ENCODE assay signal across 19 cellular contexts in the genomic region with DNA sequence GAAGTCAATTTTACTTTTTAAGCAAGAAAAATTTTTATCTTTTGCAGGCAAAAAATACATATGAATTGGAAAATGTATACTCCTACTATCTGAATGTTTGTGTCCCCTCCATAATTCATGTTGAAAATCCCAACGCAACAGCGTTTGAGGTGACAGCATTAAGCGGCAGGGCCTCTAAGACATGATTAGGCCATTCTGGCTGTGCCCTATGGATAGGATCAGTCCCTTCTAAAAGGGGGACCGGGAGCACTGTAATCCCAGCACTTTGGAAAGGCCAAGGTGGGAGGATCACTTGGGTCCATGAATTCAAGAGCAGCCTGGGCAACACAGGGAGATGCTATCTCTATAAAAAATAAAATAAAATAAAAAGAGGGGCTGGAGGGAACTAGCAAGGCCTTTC. TPM values are rescaled to one million over a fixed set of nuclear protein-coding genes. Genes with fewer than 3 reads are reported as not detected.
A peak's percentile ranks its signal among the peaks of the same experiment; 100 is the strongest.
DNase-seq lines count a peak whose midpoint lies in the region; ATAC-seq, FAIRE-seq and TF ChIP-seq lines count a peak whose summit lies in the region.
"Had no signal": no experiment of that assay in that cellular context is flagged by ENCODE, and none has a peak within 500 bp of the region (broad histone marks: within the 10 kb centered on the region; RNA-seq: fewer than 3 reads in every experiment).

No MANE protein-coding gene starts in this region.

- H3K36me3 ChIP-seq in K562 (ENCODE audit: control insufficient read depth, insufficient read depth, low read length) (peaks cover 2% of the 10 kb centered on the region; the same call in 1 of the 3 replicates), neutrophil (no peaks in the 10 kb centered on the region), right lobe of liver (no peaks in the 10 kb centered on the region)

- no peak for TF ChIP-seq POLR2A in K562 (conservative IDR thresholded peaks at IDR 0.05)
- TF ChIP-seq POLR2A in right lobe of liver (IDR thresholded peaks at IDR 0.05) = no peak

- no peak for TF ChIP-seq RAD21 in K562 (CRISPR knock-in tag; conservative IDR thresholded peaks at IDR 0.05 in 1 of 2, IDR thresholded peaks at IDR 0.05 in 1 of 2)

- BruUV-seq in K562 (replicated peaks; lab: Mats Ljungman, UMichigan) = no TSS peak

- no peaks in the 10 kb centered on the region for H3K27me3 Mint-ChIP-seq in activated naive CD8-positive, alpha-beta T cell
- no peaks in the 10 kb centered on the region for H3K27me3 Mint-ChIP-seq in activated naive CD8-positive, alpha-beta T cell treated with anti-CD3 and anti-CD28 coated beads, Interleukin-2, amount 50 U/mL, for 24 hours
- no peaks in the 10 kb centered on the region for H3K27me3 Mint-ChIP-seq in mesothelial cell of epicardium (ENCODE audit: low read depth)

- POLR2A ChIA-PET in K562 (lab: Yijun Ruan, JAX) = interaction anchor here (0.6 to 0.9 kb wide), 2 partner anchors 16 to 623 kb away, joined by 3 read pairs; no protein-coding TSS in a partner anchor

- H3K9ac ChIP-seq in K562 (ENCODE audit: insufficient read depth in 1 of 2, low read depth in 2 of 2, low read length in 2 of 2) = no peak overlapping the region; a peak in 1 of 4 replicates

- peaks cover 8% of the 10 kb centered on the region for H3K36me3 Mint-ChIP-seq in activated naive CD8-positive, alpha-beta T cell
- H3K36me3 Mint-ChIP-seq in activated naive CD8-positive, alpha-beta T cell treated with anti-CD3 and anti-CD28 coated beads, Interleukin-2, amount 50 U/mL, for 24 hours (ENCODE audit: low read depth) = peaks cover 19% of the 10 kb centered on the region
- H3K36me3 Mint-ChIP-seq in mesothelial cell of epicardium = no peaks in the 10 kb centered on the region

- H3K4me1 Mint-ChIP-seq in activated naive CD8-positive, alpha-beta T cell (ENCODE audit: low read depth) = peaks cover 91% of the 10 kb centered on the region
- peaks cover 92% of the 10 kb centered on the region for H3K4me1 Mint-ChIP-seq in activated naive CD8-positive, alpha-beta T cell treated with anti-CD3 and anti-CD28 coated beads, Interleukin-2, amount 50 U/mL, for 24 hours
- peaks cover 43% of the 10 kb centered on the region for H3K4me1 Mint-ChIP-seq in mesothelial cell of epicardium

- intact Hi-C loops in K562 (cut with micrococcal nuclease) = no loop called here
- intact Hi-C loops in right lobe of liver (cut with DNase I) = no loop called here

- peaks cover 100% of the 10 kb centered on the region for H3K79me2 ChIP-seq in K562 (ENCODE audit: control insufficient read depth, insufficient read depth, low read length)

- peaks cover 3 to 37% of the 10 kb centered on the region in 2 experiments; a peak in 4 of 5 replicates for H3K4me1 ChIP-seq in K562 (replicated peaks in 1 of 2; ENCODE audit: control insufficient read depth in 2 of 2, insufficient read depth in 2 of 2, low read length in 2 of 2)
- H3K4me1 ChIP-seq in neutrophil (ENCODE audit: control insufficient read depth in 1 of 2, insufficient read depth in 1 of 2, low read depth in 1 of 2, low read length in 1 of 2) = peaks cover 64 to 73% of the 10 kb centered on the region in 2 experiments
- H3K4me1 ChIP-seq in right lobe of liver = peaks cover 0 to 44% (median 6%) of the 10 kb centered on the region in 4 donors

- H3K4me3 ChIP-seq in K562 = no peak overlapping the region
- no peak overlapping the region for H3K4me3 ChIP-seq in neutrophil (ENCODE audit: low read depth in 1 of 2, low read length in 1 of 2)
- no peak overlapping the region for H3K4me3 ChIP-seq in right lobe of liver
- H3K4me3 ChIP-seq: PC-9, SK-N-MC had no signal

- no peak for ATAC-seq in activated naive CD8-positive, alpha-beta T cell treated with anti-CD3 and anti-CD28 coated beads, Interleukin-2, amount 50 U/mL, for 24 hours
- peak; percentile 55 for ATAC-seq in K562
- ATAC-seq in right lobe of liver = no peak
- no peak for ATAC-seq in GM21786 (IDR thresholded peaks at IDR 0.05; ENCODE audit: unreplicated experiment)

- 20% methylated on average over 4 of the region's 4 CpGs for WGBS in K562 (ENCODE audit: insufficient coverage, low coverage, missing lambda C conversion rate)
- WGBS in right lobe of liver (ENCODE audit: insufficient coverage, low coverage, low lambda C conversion rate, missing lambda C conversion rate) = 91% methylated on average over 4 of the region's 4 CpGs

- H3K9me3 Mint-ChIP-seq in activated naive CD8-positive, alpha-beta T cell (ENCODE audit: low read depth) = no peaks in the 10 kb centered on the region
- no peaks in the 10 kb centered on the region for H3K9me3 Mint-ChIP-seq in activated naive CD8-positive, alpha-beta T cell treated with anti-CD3 and anti-CD28 coated beads, Interleukin-2, amount 50 U/mL, for 24 hours
- peaks cover 3% of the 10 kb centered on the region for H3K9me3 Mint-ChIP-seq in mesothelial cell of epicardium

- FAIRE-seq in K562 (lab: Jason Lieb, UNC) = no peak
- FAIRE-seq: A204.1 had no signal

- H4K20me1 ChIP-seq in K562 (replicated peaks; ENCODE audit: control insufficient read depth, insufficient read depth, low read length) = peaks cover 71% of the 10 kb centered on the region

- no peak for TF ChIP-seq EP300 in K562 (IDR thresholded peaks at IDR 0.05; ENCODE audit: low read length)

- DNase-seq in activated naive CD8-positive, alpha-beta T cell treated with anti-CD3 and anti-CD28 coated beads, Interleukin-2, amount 50 U/mL, for 24 hours = no peak
- DNase-seq in K562 (ENCODE audit: extremely low read depth in 1 of 4, low spot score in 3 of 4) (no peak), right lobe of liver (no peak), mesothelial cell of epicardium (ENCODE audit: low spot score in 2 of 2, unreplicated experiment in 2 of 2) (no peak)
- DNase-seq: DMS53, GDM1, NCI-H1694, NCI-H2081, NCI-H2171 treated with DMSO at 0.1 percent for 48 hours, NCI-H526 treated with DMSO at 0.1 percent for 48 hours, PC-9, RPMI8226, SHP77 had no signal

- H3K9me1 ChIP-seq in K562 (ENCODE audit: control insufficient read depth, insufficient read depth, low read length) = no peaks in the 10 kb centered on the region

- H2AFZ ChIP-seq in K562 (ENCODE audit: low read depth, low read length) = no peak overlapping the region
- H2AFZ ChIP-seq: PC-9 had no signal

- no peak overlapping the region for H3K4me2 ChIP-seq in K562 (ENCODE audit: insufficient read depth, low read length)

- H3K27me3 ChIP-seq in K562 (ENCODE audit: control insufficient read depth in 2 of 2, insufficient read depth in 2 of 2, low read length in 2 of 2) = no peaks in the 10 kb centered on the region
- H3K27me3 ChIP-seq in neutrophil = no peaks in the 10 kb centered on the region
- H3K27me3 ChIP-seq in right lobe of liver = no peaks in the 10 kb centered on the region

- in situ Hi-C loops in K562 (cut with MboI) = no loop called here

- peak overlapping the region; percentile 34 for H3K27ac Mint-ChIP-seq in activated naive CD8-positive, alpha-beta T cell
- no peak overlapping the region for H3K27ac Mint-ChIP-seq in activated naive CD8-positive, alpha-beta T cell treated with anti-CD3 and anti-CD28 coated beads, Interleukin-2, amount 50 U/mL, for 24 hours
- H3K27ac Mint-ChIP-seq in mesothelial cell of epicardium = no peak overlapping the region

- CTCF ChIA-PET in K562 (lab: Yijun Ruan, JAX; ENCODE audit: low intra/inter-chr PET ratio) = no interaction called here

- no peak for TF ChIP-seq CTCF in K562 (IDR thresholded peaks at IDR 0.05 in 2 of 3, conservative IDR thresholded peaks at IDR 0.05 in 1 of 3; ENCODE audit: insufficient read depth in 2 of 3, low read depth in 1 of 3, low read length in 3 of 3)
- no peak for TF ChIP-seq CTCF in neutrophil (IDR thresholded peaks at IDR 0.05)
- TF ChIP-seq CTCF in right lobe of liver (IDR thresholded peaks at IDR 0.05) = no peak
- TF ChIP-seq CTCF in mesothelial cell of epicardium (IDR thresholded peaks at IDR 0.05; ENCODE audit: unreplicated experiment) = no peak

- no peaks in the 10 kb centered on the region for H3K9me3 ChIP-seq in K562 (replicated peaks; ENCODE audit: control insufficient read depth, insufficient read depth, low read depth, low read length)
- no peaks in the 10 kb centered on the region for H3K9me3 ChIP-seq in neutrophil
- no peaks in the 10 kb centered on the region for H3K9me3 ChIP-seq in right lobe of liver

- H3K27ac ChIP-seq in K562 (ENCODE audit: extremely low read depth, low read depth, low read length) = peak overlapping the region; percentile 14; the same call in 1 of the 3 replicates
- peak overlapping the region; percentile 35 for H3K27ac ChIP-seq in neutrophil
- H3K27ac ChIP-seq in right lobe of liver = no peak overlapping the region
- H3K27ac ChIP-seq: C4-2B, SK-N-MC had no signal

- no peak overlapping the region for H3K4me3 Mint-ChIP-seq in activated naive CD8-positive, alpha-beta T cell
- no peak overlapping the region for H3K4me3 Mint-ChIP-seq in activated naive CD8-positive, alpha-beta T cell treated with anti-CD3 and anti-CD28 coated beads, Interleukin-2, amount 50 U/mL, for 24 hours
- no peak overlapping the region for H3K4me3 Mint-ChIP-seq in mesothelial cell of epicardium

RNA-seq across cellular contexts. Expression of gene RYBP, which starts 33.9 kb away (rescaled TPM):
- 4.0 and 11.2 TPM in 2 replicates for total RNA-seq in K562 (2011; cell fraction: chromatin; rRNA removed; ENCODE audit: low replicate concordance)
- 2.7 and 3.4 TPM in 2 replicates for total RNA-seq in K562 (2011; cell fraction: nucleolus; rRNA removed)
- total RNA-seq in K562 (2011; cell fraction: nucleoplasm; rRNA removed) = 7.3 and 13.5 TPM in 2 replicates
- total RNA-seq in K562 (2014; rRNA removed) (4.9 and 6.6 TPM in 2 replicates), K562 (2014; rRNA removed; fragmentation: Illumina TruSeq; extraction: Trizol) (13.4 and 13.8 TPM in 2 replicates), K562 (2015; rRNA removed; fragmentation: Illumina TruSeq; extraction: Trizol) (13.2 and 14.8 TPM in 2 replicates), K562 (2021) (12.6 and 13.5 TPM in 2 replicates), right lobe of liver (1 to 10 TPM; 4.2 to 8.7 (median 5.4) TPM), mesothelial cell of epicardium (27.5 to 28.4 TPM (median 27.8 TPM) in 3 replicates)
- polyA plus RNA-seq in K562 (2011; rRNA removed) (6.0 and 9.6 TPM in 2 replicates), K562 (2014; fragmentation: Illumina TruSeq; extraction: Trizol) (14.7 and 16.6 TPM in 2 replicates), K562 (2014; fragmentation: Nextera tagmentation; extraction: Ambion mirVana) (1 to 10 TPM; 4.8 to 4.9 TPM), K562 (2014; rRNA removed) (9.0 and 9.1 TPM in 2 replicates)
- polyA plus RNA-seq in K562 (2011; cell fraction: cytosol; rRNA removed) = 1.9 and 3.6 TPM in 2 replicates
- 4.8 and 5.3 TPM in 2 replicates for polyA plus RNA-seq in K562 (2011; cell fraction: nucleus; rRNA removed)
- polyA plus RNA-seq in K562 (2012) = 11.9 and 12.6 TPM in 2 replicates
- polyA minus RNA-seq in K562 (2011; rRNA and poly(A)+ RNA removed) = 9.1 and 10.5 TPM in 2 replicates
- polyA minus RNA-seq in K562 (2011; cell fraction: cytosol; rRNA and poly(A)+ RNA removed) = 3.8 and 5.9 TPM in 2 replicates
- 4.4 and 7.7 TPM in 2 replicates for polyA minus RNA-seq in K562 (2011; cell fraction: nucleus; rRNA and poly(A)+ RNA removed)

Comparison
In these comparisons a context has a peak if more than half of its experiments do, and no peak if none do; other contexts are left out.
1. H3K27ac ChIP-seq: peak in K562 (single experiment) and neutrophil (single experiment); none in right lobe of liver (0 of 3).